In genomic region chr16:85369741-85370528, GRCh38 we compare ENCODE assay signal across 8 cellular contexts.
A peak's percentile ranks its signal among the peaks of the same experiment; 100 is the strongest.
DNase-seq lines count a peak whose midpoint lies in the region; ATAC-seq and TF ChIP-seq lines count a peak whose summit lies in the region.

No MANE protein-coding gene starts in this region.

- intact Hi-C loops in activated CD4-positive, alpha-beta T cell treated with anti-CD3 and anti-CD28 coated beads, Interleukin-2, amount 10 ng/mL, durations not matched to agents 24 days and 14 days (cut with micrococcal nuclease), result no loop called here
- intact Hi-C loops in stomach (cut with DNase I; ENCODE audit: low total_unique reads), result no loop called here

- H3K27me3 Mint-ChIP-seq in activated CD4-positive, alpha-beta T cell treated with anti-CD3 and anti-CD28 coated beads, Interleukin-2, amount 10 ng/mL, durations not matched to agents 24 days and 14 days, result no peaks in the 10 kb centered on the region

- TF ChIP-seq POLR2A in stomach (IDR thresholded peaks at IDR 0.05), result no peak

- H3K4me3 ChIP-seq in mucosa of stomach (ENCODE audit: low read length) (no peak overlapping the region), stomach (no peak overlapping the region)

- H3K36me3 Mint-ChIP-seq in activated CD4-positive, alpha-beta T cell treated with anti-CD3 and anti-CD28 coated beads, Interleukin-2, amount 10 ng/mL, durations not matched to agents 24 days and 14 days (ENCODE audit: low read depth), result no peaks in the 10 kb centered on the region

- H3K4me3 Mint-ChIP-seq in activated CD4-positive, alpha-beta T cell treated with anti-CD3 and anti-CD28 coated beads, Interleukin-2, amount 10 ng/mL, durations not matched to agents 24 days and 14 days, result no peak overlapping the region

- DNase-seq in COLO829 (ENCODE audit: low spot score) (peak; percentile 34), HuH-7 (ENCODE audit: low spot score) (peak; percentile 97), ecto neural progenitor cell (ENCODE audit: low spot score) (peak; percentile 79), stomach (peak; percentile 73)
- DNase-seq in activated CD4-positive, alpha-beta T cell treated with anti-CD3 and anti-CD28 coated beads, Interleukin-2, amount 10 ng/mL, durations not matched to agents 24 days and 14 days, result peak; percentile 84

- peak overlapping the region; percentile 40 for H3K9ac ChIP-seq in mucosa of stomach (ENCODE audit: low read length)

- no peak for TF ChIP-seq EP300 in stomach (IDR thresholded peaks at IDR 0.05)

- H3K9me3 ChIP-seq in mucosa of stomach (ENCODE audit: control insufficient read depth, low read length) (no peaks in the 10 kb centered on the region), stomach (no peaks in the 10 kb centered on the region)

- H3K27me3 ChIP-seq in mucosa of stomach (ENCODE audit: control insufficient read depth, insufficient read depth, low read length) (no peaks in the 10 kb centered on the region), stomach (no peaks in the 10 kb centered on the region)

- peaks cover 4% of the 10 kb centered on the region for H3K4me1 Mint-ChIP-seq in activated CD4-positive, alpha-beta T cell treated with anti-CD3 and anti-CD28 coated beads, Interleukin-2, amount 10 ng/mL, durations not matched to agents 24 days and 14 days

- peak in 5 of 7 experiments; percentile 61 to 82 (median 68) for TF ChIP-seq CTCF in stomach (IDR thresholded peaks at IDR 0.05)

- ATAC-seq in HG03342 (IDR thresholded peaks at IDR 0.05; ENCODE audit: unreplicated experiment), result no peak
- ATAC-seq in GM18502 (IDR thresholded peaks at IDR 0.05; ENCODE audit: poor library complexity, unreplicated experiment), result no peak

- H3K27ac ChIP-seq in stomach, result peak overlapping the region; percentile 73 to 83 (median 78)

- 41 to 54% (median 43%) methylated on average over 6 to 20 of the region's 20 CpGs for WGBS in stomach, 5 donors

- H3K9me3 Mint-ChIP-seq in activated CD4-positive, alpha-beta T cell treated with anti-CD3 and anti-CD28 coated beads, Interleukin-2, amount 10 ng/mL, durations not matched to agents 24 days and 14 days, result no peaks in the 10 kb centered on the region

- H3K27ac Mint-ChIP-seq in activated CD4-positive, alpha-beta T cell treated with anti-CD3 and anti-CD28 coated beads, Interleukin-2, amount 10 ng/mL, durations not matched to agents 24 days and 14 days, result no peak overlapping the region

- H3K4me1 ChIP-seq in mucosa of stomach (ENCODE audit: control insufficient read depth, insufficient read depth, low read length), result peaks cover 53% of the 10 kb centered on the region
- peaks cover 51 to 87% (median 67%) of the 10 kb centered on the region in 4 donors for H3K4me1 ChIP-seq in stomach

- H3K36me3 ChIP-seq in mucosa of stomach (ENCODE audit: control insufficient read depth, insufficient read depth, low read length) (no peaks in the 10 kb centered on the region), stomach (no peaks in the 10 kb centered on the region)

Comparison
In these comparisons a context has a peak if more than half of its experiments do, and no peak if none do; other contexts are left out.
1. DNase-seq: peak in every context shown above with its lines; median percentile 97 in HuH-7; 84 in activated CD4-positive, alpha-beta T cell treated with anti-CD3 and anti-CD28 coated beads, Interleukin-2, amount 10 ng/mL, durations not matched to agents 24 days and 14 days; 79 in ecto neural progenitor cell; 73 in stomach; 34 in COLO829.